In genomic region chr1:150696590-150696989, GRCh38 we compare ENCODE assay signal across 8 cellular contexts. TPM values are rescaled to one million over a fixed set of nuclear protein-coding genes. Genes with fewer than 3 reads are reported as not detected.
A peak's percentile ranks its signal among the peaks of the same experiment; 100 is the strongest.
DNase-seq lines count a peak whose midpoint lies in the region; TF ChIP-seq lines count a peak whose summit lies in the region.

No MANE protein-coding gene starts in this region.

- peaks cover 36% of the 10 kb centered on the region for H3K36me3 ChIP-seq in OCI-LY1 (ENCODE audit: insufficient read depth, low read length)
- H3K36me3 ChIP-seq in endocrine pancreas (ENCODE audit: control insufficient read depth, insufficient read depth, low read length), result no peaks in the 10 kb centered on the region

- H3K27me3 Mint-ChIP-seq in neural crest cell (ENCODE audit: low read depth), result peaks cover 18% of the 10 kb centered on the region

- peaks cover 10% of the 10 kb centered on the region for H3K79me2 ChIP-seq in OCI-LY1 (ENCODE audit: insufficient read depth, low read length)

- H3K9me2 ChIP-seq in OCI-LY1 (ENCODE audit: low read depth, low read length), result no peaks in the 10 kb centered on the region

- H3K27ac ChIP-seq in OCI-LY1 (ENCODE audit: low read depth, low read length, poor library complexity, severe bottlenecking), result peak overlapping the region; percentile 30

- H3K4me1 ChIP-seq in OCI-LY1 (ENCODE audit: insufficient read depth, low read length, severe bottlenecking), result peaks cover 24% of the 10 kb centered on the region
- H3K4me1 ChIP-seq in endocrine pancreas (ENCODE audit: control insufficient read depth, insufficient read depth, low read length), result no peaks in the 10 kb centered on the region

- peak overlapping the region; percentile 86 for H3K4me2 ChIP-seq in OCI-LY1 (ENCODE audit: low read length)

- no peak overlapping the region for H2AFZ ChIP-seq in OCI-LY1 (ENCODE audit: low read length)

- peaks cover 23% of the 10 kb centered on the region for H3K4me1 Mint-ChIP-seq in neural crest cell

- peaks cover 3% of the 10 kb centered on the region for H3K36me3 Mint-ChIP-seq in neural crest cell (ENCODE audit: low read depth)

- H3K9me3 ChIP-seq in OCI-LY1 (ENCODE audit: low read length) (no peaks in the 10 kb centered on the region), endocrine pancreas (ENCODE audit: control insufficient read depth, low read length) (no peaks in the 10 kb centered on the region)

- H3K27ac Mint-ChIP-seq in neural crest cell (ENCODE audit: unreplicated experiment), result peak overlapping the region; percentile 98

- no peak for TF ChIP-seq CTCF in GM12864 (IDR thresholded peaks at IDR 0.05; ENCODE audit: low read depth, low read length, missing control alignments)
- no peak for TF ChIP-seq CTCF in OCI-LY1 (IDR thresholded peaks at IDR 0.05; ENCODE audit: low read length)
- no peak for TF ChIP-seq CTCF in neural crest cell (conservative IDR thresholded peaks at IDR 0.05)

- no peaks in the 10 kb centered on the region for H3K9me3 Mint-ChIP-seq in neural crest cell

- H3F3A ChIP-seq in OCI-LY1 (ENCODE audit: insufficient read depth, low read length), result no peaks in the 10 kb centered on the region

- H4K20me1 ChIP-seq in OCI-LY1 (ENCODE audit: insufficient read depth, low read length), result no peaks in the 10 kb centered on the region

- H3K4me3 ChIP-seq in GM12864 (ENCODE audit: low read depth, low read length), result peak overlapping the region; percentile 71
- H3K4me3 ChIP-seq in OCI-LY1 (ENCODE audit: low read depth, low read length, poor library complexity, severe bottlenecking), result peak overlapping the region; percentile 77
- peak overlapping the region; percentile 94 for H3K4me3 ChIP-seq in endocrine pancreas (ENCODE audit: control insufficient read depth, insufficient read depth, low read length)

- H3K9ac ChIP-seq in OCI-LY1 (ENCODE audit: low read length), result peak overlapping the region; percentile 67
- H3K9ac ChIP-seq in endocrine pancreas (ENCODE audit: control insufficient read depth, insufficient read depth, low read length), result peak overlapping the region; percentile 6

- H3K4me3 Mint-ChIP-seq in neural crest cell, result peak overlapping the region; percentile 93

- H3K27me3 ChIP-seq in OCI-LY1 (ENCODE audit: insufficient read depth, low read length) (no peaks in the 10 kb centered on the region), endocrine pancreas (ENCODE audit: control insufficient read depth, insufficient read depth, low read length) (no peaks in the 10 kb centered on the region)

- DNase-seq in GM12864 (ENCODE audit: low read depth) (no peak), neural crest cell (ENCODE audit: low read depth, low spot score) (no peak), midbrain (lab: John Stamatoyannopoulos, UW) (no peak), NCI-H187 (lab: John Stamatoyannopoulos, UW) (no peak), DMS114 treated with DMSO at 0.1 percent for 48 hours (lab: John Stamatoyannopoulos, UW; ENCODE audit: unreplicated experiment) (no peak), superior temporal gyrus (ENCODE audit: extremely low spot score) (no peak)

RNA-seq across cellular contexts. Expression of gene GOLPH3L, which starts 0.4 kb away (rescaled TPM):
- 17.3 and 19.3 TPM in 2 replicates for total RNA-seq in neural crest cell

RNA-seq across cellular contexts. Expression of gene HORMAD1, which starts 24.1 kb away (rescaled TPM):
- not detected in 2 replicates for total RNA-seq in neural crest cell
